7 cellular contexts compared by ENCODE assay signal in the genomic region with DNA sequence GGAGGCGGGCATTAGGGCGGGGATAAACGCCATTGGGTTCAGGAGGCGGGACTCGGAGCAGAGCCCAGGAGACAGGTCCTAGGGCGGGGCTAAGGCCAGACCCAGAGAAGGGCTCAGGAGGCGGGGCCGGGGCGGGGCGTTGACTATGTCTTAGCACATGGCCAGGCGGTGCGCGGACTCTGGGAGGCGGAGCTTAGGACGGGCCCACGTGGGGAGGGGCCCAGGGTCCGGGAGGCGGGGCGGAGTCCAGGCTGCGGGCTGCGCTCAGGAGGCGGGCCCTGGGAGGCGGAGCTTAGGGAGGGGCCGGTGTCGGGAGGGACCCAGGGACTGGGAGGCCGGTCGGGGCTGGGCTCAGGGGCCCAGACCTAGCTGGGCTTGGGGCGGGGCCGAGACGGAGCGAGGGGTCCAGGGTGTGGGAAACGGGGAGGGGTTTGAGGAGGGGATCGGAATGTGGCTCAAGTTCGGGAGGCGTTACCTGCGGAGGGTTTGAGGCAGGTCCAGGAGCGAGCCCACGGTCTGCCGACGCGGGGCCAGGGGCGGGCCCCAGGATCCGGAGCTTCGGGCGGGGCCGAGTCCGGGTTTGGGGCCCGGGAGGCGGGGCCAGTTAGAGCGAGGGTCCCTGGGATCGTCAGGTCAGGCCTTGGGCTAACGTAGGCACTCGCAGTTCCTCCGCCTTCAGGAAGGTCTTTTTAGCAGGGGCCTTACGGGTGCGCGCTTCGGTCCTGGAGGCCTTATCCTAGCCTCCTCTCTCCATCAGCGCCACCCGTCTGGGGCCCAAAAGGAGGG. TPM values are rescaled to one million over a fixed set of nuclear protein-coding genes. Genes with fewer than 3 reads are reported as not detected.
DNase-seq lines count a peak whose midpoint lies in the region; ATAC-seq, FAIRE-seq and TF ChIP-seq lines count a peak whose summit lies in the region.
"Not testable (repeated sequence)": the region's sequence is repeated elsewhere in the genome, so short reads cannot be mapped to it uniquely, and the experiment has no call there.

No MANE protein-coding gene starts in this region.

- H3K27me3 ChIP-seq in bronchial epithelial cell (ENCODE audit: control insufficient read depth, insufficient read depth, low read length); skeletal muscle tissue (ENCODE audit: control insufficient read depth in 3 of 3, insufficient read depth in 3 of 3, low read length in 3 of 3): not testable (repeated sequence)

- TF ChIP-seq CTCF in bronchial epithelial cell (IDR thresholded peaks at IDR 0.05; ENCODE audit: insufficient read depth, low read length, severe bottlenecking): not testable (repeated sequence)

- not testable (repeated sequence) for H3K9me3 ChIP-seq in skeletal muscle tissue (ENCODE audit: control insufficient read depth in 3 of 3, low read length in 3 of 3)

- H3K4me1 ChIP-seq in skeletal muscle tissue (ENCODE audit: control insufficient read depth in 3 of 3, insufficient read depth in 3 of 3, low read length in 3 of 3): not testable (repeated sequence)

- peak overlapping the region; percentile 51 for H3K27ac ChIP-seq in skeletal muscle tissue (ENCODE audit: low read depth, low read length)

- DNase-seq in NCI-H446 treated with DMSO at 0.1 percent for 48 hours (lab: John Stamatoyannopoulos, UW) (peak; percentile 97), inferior parietal cortex (ENCODE audit: extremely low spot score) (peak; percentile 81)
- peak; percentile 98 for DNase-seq in activated CD4-positive, CD25-positive, alpha-beta regulatory T cell treated with anti-CD3 and anti-CD28 coated beads, Interleukin-2, amount 50 U/mL, for 16 hours (ENCODE audit: low read depth, low spot score)
- not testable (repeated sequence) for DNase-seq in bronchial epithelial cell (ENCODE audit: low read depth)

- peak overlapping the region; percentile 45 to 77 (median 57) for H3K9ac ChIP-seq in skeletal muscle tissue (ENCODE audit: low read depth in 1 of 3, low read length in 3 of 3)

- in situ Hi-C loops in GM18951 (cut with MboI; ENCODE audit: low sequenced_read_pairs, unreplicated experiment): not testable (repeated sequence)

- TF ChIP-seq POLR2A in GM18951 (IDR thresholded peaks at IDR 0.05; ENCODE audit: extremely low read depth, insufficient read depth, insufficient read length): peak; percentile 51

- FAIRE-seq in bronchial epithelial cell (lab: Jason Lieb, UNC): not testable (repeated sequence)

- ATAC-seq in HG03432 (IDR thresholded peaks at IDR 0.05; ENCODE audit: unreplicated experiment): peak; percentile 54

- H3K4me3 ChIP-seq in bronchial epithelial cell (ENCODE audit: low read depth, low read length) (peak overlapping the region; percentile 44), skeletal muscle tissue (ENCODE audit: low read length in 3 of 3) (peak overlapping the region; percentile 67 to 79 (median 75))

- not testable (repeated sequence) for H3K36me3 ChIP-seq in bronchial epithelial cell (ENCODE audit: control insufficient read depth, insufficient read depth, low read length); skeletal muscle tissue (ENCODE audit: control insufficient read depth in 3 of 3, insufficient read depth in 3 of 3, low read length in 3 of 3)

RNA-seq across cellular contexts. Expression of a gene that starts 30.4 kb away (rescaled TPM):
- not detected in 2 replicates for total RNA-seq in bronchial epithelial cell
- 3.7 TPM for total RNA-seq in skeletal muscle tissue
